ENCODE assay signal across 27 cellular contexts in genomic region chr12:42261708-42262107, GRCh38.
"Had no signal": no experiment of that assay in that cellular context is flagged by ENCODE, and none has a peak within 500 bp of the region (broad histone marks: within the 10 kb centered on the region; RNA-seq: fewer than 3 reads in every experiment).

No MANE protein-coding gene starts in this region.

- H3K27ac Mint-ChIP-seq: activated CD4-positive, alpha-beta T cell treated with anti-CD3 and anti-CD28 coated beads, Interleukin-2, amount 10 ng/mL, durations not matched to agents 24 days and 14 days; activated naive CD8-positive, alpha-beta T cell; activated T-helper 1 cell treated with anti-CD3 and anti-CD28 coated beads, Interleukin-12 subunit alpha, Interleukin-12 subunit beta, Interleukin-2, Interleukin-4 antibody, amounts not matched to agents 30 ng/mL and 10 ng/mL and 1 ng/mL, durations not matched to agents 14 hours and 24 hours and 36 hours; brain; WTC11 had no signal

- H3K4me1 Mint-ChIP-seq: activated CD4-positive, alpha-beta T cell treated with anti-CD3 and anti-CD28 coated beads, Interleukin-2, amount 10 ng/mL, durations not matched to agents 24 days and 14 days; central memory CD8-positive, alpha-beta T cell; WTC11 had no signal

- H3K36me3 Mint-ChIP-seq: brain, WTC11 had no signal

- H3K4me3 Mint-ChIP-seq: activated CD4-positive, alpha-beta T cell treated with anti-CD3 and anti-CD28 coated beads, Interleukin-2, amount 10 ng/mL, durations not matched to agents 24 days and 14 days; activated naive CD8-positive, alpha-beta T cell; activated T-helper 1 cell treated with anti-CD3 and anti-CD28 coated beads, Interleukin-12 subunit alpha, Interleukin-12 subunit beta, Interleukin-2, Interleukin-4 antibody, amounts not matched to agents 30 ng/mL and 10 ng/mL and 1 ng/mL, durations not matched to agents 14 hours and 24 hours and 36 hours; brain; central memory CD8-positive, alpha-beta T cell; WTC11 had no signal

- H3K27me3 ChIP-seq: MG63, Peyer's patch, SJCRH30 had no signal

- H3K36me3 ChIP-seq: MG63, Peyer's patch, SJCRH30 had no signal

- H3K27me3 Mint-ChIP-seq: brain; central memory CD8-positive, alpha-beta T cell had no signal

- H3K27ac ChIP-seq: KMS-11, Peyer's patch, RWPE1, SJCRH30 had no signal

- DNase-seq: activated CD4-positive, alpha-beta T cell treated with anti-CD3 and anti-CD28 coated beads, Interleukin-2, amount 10 ng/mL, durations not matched to agents 24 days and 14 days; activated CD4-positive, CD25-positive, alpha-beta regulatory T cell treated with anti-CD3 and anti-CD28 coated beads, Interleukin-2, amount 50 U/mL, for 72 hours; activated effector memory CD4-positive, alpha-beta T cell treated with anti-CD3 and anti-CD28 coated beads, Interleukin-2, amount 50 U/mL, for 16 hours; activated naive CD4-positive, alpha-beta T cell treated with Interleukin-2 at 50 U/mL for 16 hours; amygdala; MG63; MV-4-11; NCI-H1092 treated with DMSO at 0.1 percent for 48 hours; NCI-H1436; NCI-H1694 treated with DMSO at 0.1 percent for 48 hours; NCI-H2029 treated with DMSO at 0.1 percent for 48 hours; NCI-H510A treated with DMSO at 0.1 percent for 48 hours; NCI-H69; NK-92 treated with Interleukin-12 subunit alpha and Interleukin-12 subunit beta, amount 100 ng/mL, for 24 hours; Peyer's patch; Right ventricle myocardium superior; SJCRH30; SW 1271; T-helper 9 cell had no signal

- ATAC-seq: SK-N-SH treated with all-trans-retinoic acid at 6 μM for 48 hours, WTC11 had no signal

- H3K4me2 ChIP-seq: KMS-11 had no signal

- H3K9me3 ChIP-seq: MG63, Peyer's patch, SJCRH30 had no signal

- H3K9ac ChIP-seq: KMS-11 had no signal

- H3K9me3 Mint-ChIP-seq: activated T-helper 1 cell treated with anti-CD3 and anti-CD28 coated beads, Interleukin-12 subunit alpha, Interleukin-12 subunit beta, Interleukin-2, Interleukin-4 antibody, amounts not matched to agents 30 ng/mL and 10 ng/mL and 1 ng/mL, durations not matched to agents 14 hours and 24 hours and 36 hours; central memory CD8-positive, alpha-beta T cell had no signal

- H3K4me3 ChIP-seq: MG63, Peyer's patch, SJCRH30 had no signal

- H3K4me1 ChIP-seq: Peyer's patch had no signal
